In genomic region chr15:43775411-43775965, GRCh38 we compare ENCODE assay signal across 8 cellular contexts. TPM values are rescaled to one million over a fixed set of nuclear protein-coding genes. Genes with fewer than 3 reads are reported as not detected.
DNase-seq lines count a peak whose midpoint lies in the region; ATAC-seq and TF ChIP-seq lines count a peak whose summit lies in the region.

No MANE protein-coding gene starts in this region.

- no peak for ATAC-seq in activated CD8-positive, alpha-beta T cell treated with anti-CD3 and anti-CD28 coated beads for 36 hours
- ATAC-seq in stimulated activated naive B cell treated with anti-CD40 and anti-IgM and Interleukin-4, amounts not matched to agents 10 μg/mL and 1 μg/mL and 100 μg/mL, for 72 hours (replicated peaks), result no peak

- no peaks in the 10 kb centered on the region for H3K36me3 ChIP-seq in hepatocyte (replicated peaks; ENCODE audit: insufficient read depth, low read depth)

- H3K9me3 Mint-ChIP-seq in activated CD8-positive, alpha-beta T cell treated with anti-CD3 and anti-CD28 coated beads for 36 hours, result no peaks in the 10 kb centered on the region
- no peaks in the 10 kb centered on the region for H3K9me3 Mint-ChIP-seq in stimulated activated naive B cell treated with anti-CD40 and anti-IgM and Interleukin-4, amounts not matched to agents 10 μg/mL and 1 μg/mL and 100 μg/mL, for 72 hours

- H3K79me2 ChIP-seq in hepatocyte, result no peaks in the 10 kb centered on the region

- H3K4me3 Mint-ChIP-seq in activated CD8-positive, alpha-beta T cell treated with anti-CD3 and anti-CD28 coated beads for 36 hours, result peak overlapping the region; percentile 80
- H3K4me3 Mint-ChIP-seq in stimulated activated naive B cell treated with anti-CD40 and anti-IgM and Interleukin-4, amounts not matched to agents 10 μg/mL and 1 μg/mL and 100 μg/mL, for 72 hours, result peak overlapping the region; percentile 97 to 99

- H3K4me1 Mint-ChIP-seq in activated CD8-positive, alpha-beta T cell treated with anti-CD3 and anti-CD28 coated beads for 36 hours (ENCODE audit: low read depth), result peaks cover 29% of the 10 kb centered on the region
- H3K4me1 Mint-ChIP-seq in stimulated activated naive B cell treated with anti-CD40 and anti-IgM and Interleukin-4, amounts not matched to agents 10 μg/mL and 1 μg/mL and 100 μg/mL, for 72 hours, result peaks cover 23 to 51% of the 10 kb centered on the region in 2 donors

- POLR2A ChIA-PET in activated CD8-positive, alpha-beta T cell treated with anti-CD3 and anti-CD28 coated beads for 36 hours (lab: Charles Lee), result interaction anchor here (0.6 to 3.5 kb wide), 11 partner anchors 10 to 944 kb away, joined by 3 to 30 read pairs (median 4); partner anchors contain the start of genes HYPK, SERF2 and SERINC4

- H3K9me2 ChIP-seq in hepatocyte (replicated peaks; ENCODE audit: insufficient read depth), result no peaks in the 10 kb centered on the region

- no peaks in the 10 kb centered on the region for H4K20me1 ChIP-seq in hepatocyte (ENCODE audit: insufficient read depth, poor library complexity, severe bottlenecking)

- no peak for TF ChIP-seq CTCF in activated CD8-positive, alpha-beta T cell treated with anti-CD3 and anti-CD28 coated beads for 36 hours (IDR thresholded peaks at IDR 0.05)
- TF ChIP-seq CTCF in hepatocyte (IDR thresholded peaks at IDR 0.05; ENCODE audit: poor library complexity), result peak; percentile 47

- DNase-seq in NCI-H2227 (lab: John Stamatoyannopoulos, UW; ENCODE audit: unreplicated experiment) (peak; percentile 47), NCI-H2227 treated with DMSO at 0.1 percent for 48 hours (lab: John Stamatoyannopoulos, UW) (no peak), NCI-H1694 treated with DMSO at 0.1 percent for 48 hours (lab: John Stamatoyannopoulos, UW) (peak; percentile 43), hepatocyte (ENCODE audit: low spot score) (peak; percentile 85), superior temporal gyrus (ENCODE audit: extremely low spot score) (no peak)
- DNase-seq in activated CD8-positive, alpha-beta T cell treated with anti-CD3 and anti-CD28 coated beads for 36 hours, result no peak
- DNase-seq in stimulated activated naive B cell treated with anti-CD40 and anti-IgM and Interleukin-4, amounts not matched to agents 10 μg/mL and 1 μg/mL and 100 μg/mL, for 72 hours, result no peak
- DNase-seq in activated CD4-positive, alpha-beta T cell treated with anti-CD3 and anti-CD28 coated beads for 1 hour, result no peak

- H3K4me1 ChIP-seq in hepatocyte (ENCODE audit: insufficient read depth), result peaks cover 5% of the 10 kb centered on the region

- H3K27me3 Mint-ChIP-seq in activated CD8-positive, alpha-beta T cell treated with anti-CD3 and anti-CD28 coated beads for 36 hours, result no peaks in the 10 kb centered on the region
- H3K27me3 Mint-ChIP-seq in stimulated activated naive B cell treated with anti-CD40 and anti-IgM and Interleukin-4, amounts not matched to agents 10 μg/mL and 1 μg/mL and 100 μg/mL, for 72 hours, result no peaks in the 10 kb centered on the region

- no peak overlapping the region for H2AFZ ChIP-seq in hepatocyte

- WGBS in hepatocyte (ENCODE audit: low lambda C conversion rate, missing lambda C conversion rate), result 94% methylated on average over 1 of the region's 1 CpG

- peak overlapping the region; percentile 65 for H3K27ac ChIP-seq in hepatocyte

- intact Hi-C loops in activated CD8-positive, alpha-beta T cell treated with anti-CD3 and anti-CD28 coated beads for 36 hours (cut with micrococcal nuclease), result no loop called here

- H3K27me3 ChIP-seq in hepatocyte, result no peaks in the 10 kb centered on the region

- no peak overlapping the region for H3K4me3 ChIP-seq in hepatocyte

- CTCF ChIA-PET in activated CD8-positive, alpha-beta T cell treated with anti-CD3 and anti-CD28 coated beads for 36 hours (lab: Charles Lee), result interaction anchor here (0.5 to 2.9 kb wide), 3 partner anchors 11 to 476 kb away, joined by 3 to 16 read pairs (median 6); no protein-coding TSS in a partner anchor

- peak overlapping the region; percentile 82 for H3K4me2 ChIP-seq in hepatocyte

- H3K27ac Mint-ChIP-seq in activated CD8-positive, alpha-beta T cell treated with anti-CD3 and anti-CD28 coated beads for 36 hours, result no peak overlapping the region
- peak overlapping the region; percentile 99 for H3K27ac Mint-ChIP-seq in stimulated activated naive B cell treated with anti-CD40 and anti-IgM and Interleukin-4, amounts not matched to agents 10 μg/mL and 1 μg/mL and 100 μg/mL, for 72 hours

- peaks cover 39% of the 10 kb centered on the region for H3K36me3 Mint-ChIP-seq in activated CD8-positive, alpha-beta T cell treated with anti-CD3 and anti-CD28 coated beads for 36 hours (ENCODE audit: low read depth)
- peaks cover 43 to 53% of the 10 kb centered on the region in 2 donors for H3K36me3 Mint-ChIP-seq in stimulated activated naive B cell treated with anti-CD40 and anti-IgM and Interleukin-4, amounts not matched to agents 10 μg/mL and 1 μg/mL and 100 μg/mL, for 72 hours

- H3K9me3 ChIP-seq in hepatocyte (ENCODE audit: low read depth), result no peaks in the 10 kb centered on the region

RNA-seq across cellular contexts. Expression of gene ELL3, which starts 1.3 kb away (rescaled TPM):
- 1 to 10 TPM; 2.3 to 2.4 TPM for total RNA-seq in activated CD8-positive, alpha-beta T cell treated with anti-CD3 and anti-CD28 coated beads for 36 hours
- 5.0 and 7.7 TPM in 2 replicates for total RNA-seq in hepatocyte
- 4.5 and 6.4 TPM in 2 replicates for polyA plus RNA-seq in hepatocyte

RNA-seq across cellular contexts. Expression of gene SERF2, which starts 16.6 kb away (rescaled TPM):
- total RNA-seq in activated CD8-positive, alpha-beta T cell treated with anti-CD3 and anti-CD28 coated beads for 36 hours, result 100 to 1,000 TPM; 775 to 810 TPM
- 958 and 1,175 TPM in 2 replicates for total RNA-seq in hepatocyte
- 2,443 and 2,578 TPM in 2 replicates for polyA plus RNA-seq in hepatocyte

RNA-seq across cellular contexts. Expression of gene SERINC4, which starts 24.5 kb away (rescaled TPM):
- total RNA-seq in activated CD8-positive, alpha-beta T cell treated with anti-CD3 and anti-CD28 coated beads for 36 hours, result under 1 TPM in 1 of 2 experiments, not detected in 1; 0.09 TPM
- total RNA-seq in hepatocyte, result 0.10 and 0.24 TPM in 2 replicates
- polyA plus RNA-seq in hepatocyte, result not detected in 2 replicates

RNA-seq across cellular contexts. Expression of gene HYPK, which starts 24.9 kb away (rescaled TPM):
- total RNA-seq in activated CD8-positive, alpha-beta T cell treated with anti-CD3 and anti-CD28 coated beads for 36 hours, result 10 to 100 TPM; 15.5 to 16.1 TPM
- total RNA-seq in hepatocyte, result 5.8 and 10.4 TPM in 2 replicates
- polyA plus RNA-seq in hepatocyte, result 12.8 and 19.2 TPM in 2 replicates

RNA-seq across cellular contexts. Expression of gene PDIA3, which starts 29.2 kb away (rescaled TPM):
- total RNA-seq in activated CD8-positive, alpha-beta T cell treated with anti-CD3 and anti-CD28 coated beads for 36 hours, result 100 to 1,000 TPM; 213 to 241 TPM
- 433 and 496 TPM in 2 replicates for total RNA-seq in hepatocyte
- 1,326 and 1,358 TPM in 2 replicates for polyA plus RNA-seq in hepatocyte

Comparison
In these comparisons a context has a peak if more than half of its experiments do, and no peak if none do; other contexts are left out.
1. DNase-seq: peak in NCI-H2227 (single experiment), NCI-H1694 treated with DMSO at 0.1 percent for 48 hours (single experiment) and hepatocyte (single experiment); none in NCI-H2227 treated with DMSO at 0.1 percent for 48 hours (single experiment), activated CD8-positive, alpha-beta T cell treated with anti-CD3 and anti-CD28 coated beads for 36 hours (single experiment), stimulated activated naive B cell treated with anti-CD40 and anti-IgM and Interleukin-4, amounts not matched to agents 10 μg/mL and 1 μg/mL and 100 μg/mL, for 72 hours (single experiment), superior temporal gyrus (single experiment) and activated CD4-positive, alpha-beta T cell treated with anti-CD3 and anti-CD28 coated beads for 1 hour (single experiment).